In genomic region chr16:1258906-1259759, GRCh38 we compare ENCODE assay signal across 1 cellular context.
TF ChIP-seq lines count a peak whose summit lies in the region.

No MANE protein-coding gene starts in this region.

TF ChIP-seq in HCT116, 20 proteins besides CTCF, POLR2A, EP300 and RAD21:
- TF ChIP-seq ATF3 (IDR thresholded peaks at IDR 0.05) (no peak), TCF7L2 (IDR thresholded peaks at IDR 0.05; ENCODE audit: borderline replicate concordance, extremely low read depth, insufficient read depth, insufficient read length) (no peak), ZFX (IDR thresholded peaks at IDR 0.05) (no peak), JUND (IDR thresholded peaks at IDR 0.05) (no peak), MAX (IDR thresholded peaks at IDR 0.05) (no peak), ZBTB33 (IDR thresholded peaks at IDR 0.05; ENCODE audit: extremely low read depth, insufficient replicate concordance, low read length) (no peak), ELF1 (IDR thresholded peaks at IDR 0.05; ENCODE audit: borderline replicate concordance, low read depth) (no peak), REST (IDR thresholded peaks at IDR 0.05; ENCODE audit: low read depth) (no peak), SRF (IDR thresholded peaks at IDR 0.05; ENCODE audit: low read depth) (no peak), POLR2AphosphoS5 (IDR thresholded peaks at IDR 0.05; ENCODE audit: low read depth, low read length) (no peak), FOSL1 (IDR thresholded peaks at IDR 0.05; ENCODE audit: low read depth) (no peak), SP1 (IDR thresholded peaks at IDR 0.05; ENCODE audit: low read depth) (no peak), ZNF274 (IDR thresholded peaks at IDR 0.05; ENCODE audit: low read depth, low read length) (no peak)
